12 cellular contexts compared by ENCODE assay signal in genomic region chr2:207107551-207107950, GRCh38. TPM values are rescaled to one million over a fixed set of nuclear protein-coding genes. Genes with fewer than 3 reads are reported as not detected.
DNase-seq lines count a peak whose midpoint lies in the region; ATAC-seq and TF ChIP-seq lines count a peak whose summit lies in the region.
"Had no signal": no experiment of that assay in that cellular context is flagged by ENCODE, and none has a peak within 500 bp of the region (broad histone marks: within the 10 kb centered on the region; RNA-seq: fewer than 3 reads in every experiment).

No MANE protein-coding gene starts in this region.

- H3K36me3 ChIP-seq in GM23338 (ENCODE audit: insufficient read depth) (no peaks in the 10 kb centered on the region), WERI-Rb-1 (no peaks in the 10 kb centered on the region)

- H4K20me1 ChIP-seq in GM23338 (replicated peaks; ENCODE audit: insufficient read depth), result no peaks in the 10 kb centered on the region

- H3K27me3 Mint-ChIP-seq in GM23338 (ENCODE audit: insufficient read depth, low read depth, poor library complexity) (no peaks in the 10 kb centered on the region), nephron (ENCODE audit: low read depth) (no peaks in the 10 kb centered on the region)
- H3K27me3 Mint-ChIP-seq: IgD-negative memory B cell; stimulated activated memory B cell treated with anti-CD40 and anti-IgM and Interleukin-4, amounts not matched to agents 10 μg/mL and 1 μg/mL and 100 μg/mL, for 72 hours had no signal

- H3K4me1 Mint-ChIP-seq in GM23338 (peaks cover 7% of the 10 kb centered on the region), nephron (no peaks in the 10 kb centered on the region)

- peaks cover 12% of the 10 kb centered on the region for H3K79me2 ChIP-seq in GM23338 (replicated peaks; ENCODE audit: insufficient read depth)

- DNase-seq in GM23338 (ENCODE audit: low spot score) (no peak), NCI-H2081 (lab: John Stamatoyannopoulos, UW) (peak; percentile 49 to 78), cerebellar nuclear complex (lab: John Stamatoyannopoulos, UW) (peak; percentile 12 to 33), WERI-Rb-1 (no peak)
- DNase-seq: DMS53 had no signal

- H3K27ac Mint-ChIP-seq in GM23338 (peak overlapping the region; percentile 49; the same call in 1 of the 2 replicates), nephron (peak overlapping the region in 2 of 3 experiments; percentile 24 to 29)
- H3K27ac Mint-ChIP-seq: activated T-helper 1 cell treated with anti-CD3 and anti-CD28 coated beads, Interleukin-12 subunit alpha, Interleukin-12 subunit beta, Interleukin-2, Interleukin-4 antibody, amounts not matched to agents 30 ng/mL and 10 ng/mL and 1 ng/mL, durations not matched to agents 14 hours and 24 hours and 36 hours; stimulated activated memory B cell treated with anti-CD40 and anti-IgM and Interleukin-4, amounts not matched to agents 10 μg/mL and 1 μg/mL and 100 μg/mL, for 72 hours had no signal

- no peak overlapping the region; the same call in 2 of the 3 replicates for H3K4me3 Mint-ChIP-seq in GM23338
- no peak overlapping the region for H3K4me3 Mint-ChIP-seq in nephron
- H3K4me3 Mint-ChIP-seq: activated T-helper 1 cell treated with anti-CD3 and anti-CD28 coated beads, Interleukin-12 subunit alpha, Interleukin-12 subunit beta, Interleukin-2, Interleukin-4 antibody, amounts not matched to agents 30 ng/mL and 10 ng/mL and 1 ng/mL, durations not matched to agents 14 hours and 24 hours and 36 hours; stimulated activated memory B cell treated with anti-CD40 and anti-IgM and Interleukin-4, amounts not matched to agents 10 μg/mL and 1 μg/mL and 100 μg/mL, for 72 hours had no signal

- H3K36me3 Mint-ChIP-seq in GM23338 (ENCODE audit: low read depth) (peaks cover 4% of the 10 kb centered on the region), nephron (ENCODE audit: low read depth) (peaks cover 39% of the 10 kb centered on the region)

- no peak overlapping the region for H3K4me2 ChIP-seq in GM23338

- no peaks in the 10 kb centered on the region for H3K4me1 ChIP-seq in GM23338 (ENCODE audit: insufficient read depth)

- H3K9me3 ChIP-seq in WERI-Rb-1 (ENCODE audit: severe bottlenecking), result no peaks in the 10 kb centered on the region

- TF ChIP-seq CTCF in GM23338 (conservative IDR thresholded peaks at IDR 0.05; ENCODE audit: low read depth in 2 of 2) (no peak), nephron (IDR thresholded peaks at IDR 0.05; ENCODE audit: unreplicated experiment in 3 of 3) (no peak), WERI-Rb-1 (IDR thresholded peaks at IDR 0.05; ENCODE audit: low read depth, low read length) (no peak)

- H3K27ac ChIP-seq in GM23338 (ENCODE audit: low read depth) (no peak overlapping the region), WERI-Rb-1 (no peak overlapping the region)

- no peak overlapping the region for H3K4me3 ChIP-seq in GM23338
- H3K4me3 ChIP-seq in WERI-Rb-1 (ENCODE audit: low read depth, low read length), result no peak overlapping the region

- ATAC-seq in GM23338 (no peak), HG03108 (IDR thresholded peaks at IDR 0.05; ENCODE audit: unreplicated experiment) (no peak), GM18519 (IDR thresholded peaks at IDR 0.05; ENCODE audit: low FRiP score, unreplicated experiment) (no peak), GM21526 (IDR thresholded peaks at IDR 0.05; ENCODE audit: low FRiP score, unreplicated experiment) (no peak)
- ATAC-seq: stimulated activated memory B cell treated with anti-CD40 and anti-IgM and Interleukin-4, amounts not matched to agents 10 μg/mL and 1 μg/mL and 100 μg/mL, for 72 hours had no signal

- no peak overlapping the region for H2AFZ ChIP-seq in GM23338

- 0 out of 2 replicates have a peak, but pooled peaks cover 3% of the 10 kb centered on the region for H3K9me2 ChIP-seq in GM23338 (ENCODE audit: insufficient read depth)

- no peaks in the 10 kb centered on the region for H3F3A ChIP-seq in GM23338 (replicated peaks; ENCODE audit: low read depth)

- no peaks in the 10 kb centered on the region for H3K9me3 Mint-ChIP-seq in GM23338
- H3K9me3 Mint-ChIP-seq in nephron, result no peaks in the 10 kb centered on the region
- H3K9me3 Mint-ChIP-seq: activated T-helper 1 cell treated with anti-CD3 and anti-CD28 coated beads, Interleukin-12 subunit alpha, Interleukin-12 subunit beta, Interleukin-2, Interleukin-4 antibody, amounts not matched to agents 30 ng/mL and 10 ng/mL and 1 ng/mL, durations not matched to agents 14 hours and 24 hours and 36 hours; IgD-negative memory B cell; stimulated activated memory B cell treated with anti-CD40 and anti-IgM and Interleukin-4, amounts not matched to agents 10 μg/mL and 1 μg/mL and 100 μg/mL, for 72 hours had no signal

- H3K27me3 ChIP-seq in GM23338 (ENCODE audit: insufficient read depth) (no peaks in the 10 kb centered on the region), WERI-Rb-1 (ENCODE audit: insufficient read depth, low read depth, severe bottlenecking) (no peaks in the 10 kb centered on the region)

TF ChIP-seq in GM23338, 12 proteins besides CTCF, POLR2A, EP300 and RAD21 (continues in another document):
- no peak for TF ChIP-seq POLR2AphosphoS5 (IDR thresholded peaks at IDR 0.05; ENCODE audit: low read depth)
- TF ChIP-seq STAT1 (IDR thresholded peaks at IDR 0.05; ENCODE audit: unreplicated experiment), result no peak
- TF ChIP-seq NANOG (IDR thresholded peaks at IDR 0.05; ENCODE audit: borderline replicate concordance), result no peak
- TF ChIP-seq ZNF462 (CRISPR knock-in tag; IDR thresholded peaks at IDR 0.05), result no peak

RNA-seq across cellular contexts. Expression of gene KLF7, which starts 58.2 kb away (rescaled TPM):
- total RNA-seq in GM23338 (2014; rRNA removed; shearing (Covaris generic)), result 11.1 and 15.4 TPM in 2 replicates
- 5.7 and 7.6 TPM in 2 replicates for polyA plus RNA-seq in GM23338 (2016; fragmentation: Nextera tagmentation; extraction: Ambion mirVana)

Comparison
In these comparisons a context has a peak if more than half of its experiments do, and no peak if none do; other contexts are left out.
1. DNase-seq: peak in NCI-H2081 (2 of 2) and cerebellar nuclear complex (2 of 2); none in GM23338 (single experiment) and WERI-Rb-1 (single experiment).